ENCODE assay signal across 1 cellular context in the genomic region with DNA sequence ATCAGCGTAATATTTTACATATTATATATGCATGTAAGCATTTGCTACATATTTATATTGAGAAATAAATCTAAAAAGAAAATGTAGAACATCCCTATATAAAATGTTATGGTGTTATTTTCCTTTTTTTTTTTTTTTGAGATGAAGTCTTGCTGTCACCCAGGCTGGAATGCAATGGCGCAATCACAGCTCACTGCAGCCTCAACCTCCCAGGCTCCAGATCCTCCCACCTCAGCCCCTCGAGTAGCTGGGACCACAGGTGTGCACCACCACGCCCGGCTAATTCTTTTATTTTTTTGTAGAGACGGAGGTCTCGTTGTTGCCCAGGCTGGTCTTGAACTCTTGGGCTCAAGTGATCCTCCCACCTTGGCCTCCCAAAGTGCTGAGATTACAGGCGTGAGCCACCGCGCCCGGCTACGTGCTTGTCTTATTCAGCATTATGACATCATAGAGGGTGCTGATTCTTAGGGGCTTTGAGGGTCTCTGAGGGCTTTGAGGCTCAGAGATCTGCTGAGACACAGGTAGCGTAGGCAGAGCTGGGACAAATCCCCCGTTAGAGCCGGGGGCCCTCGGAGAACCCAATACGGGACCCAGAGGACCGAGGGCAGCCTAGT.
TF ChIP-seq lines count a peak whose summit lies in the region.

No MANE protein-coding gene starts in this region.

TF ChIP-seq in H1, 55 proteins besides CTCF, POLR2A, EP300 and RAD21:
- TF ChIP-seq CEBPB (IDR thresholded peaks at IDR 0.05; ENCODE audit: low read depth, low read length) = peak; percentile 32; the same call in 1 of the 2 replicates
- TF ChIP-seq GTF2F1 (IDR thresholded peaks at IDR 0.05; ENCODE audit: borderline replicate concordance, low read depth, low read length) = no peak
